ENCODE assay signal across 12 cellular contexts in genomic region chr10:11148131-11148530, GRCh38.
DNase-seq lines count a peak whose midpoint lies in the region; ATAC-seq and TF ChIP-seq lines count a peak whose summit lies in the region.
"Had no signal": no experiment of that assay in that cellular context is flagged by ENCODE, and none has a peak within 500 bp of the region (broad histone marks: within the 10 kb centered on the region; RNA-seq: fewer than 3 reads in every experiment).

No MANE protein-coding gene starts in this region.

- peak overlapping the region; percentile 91 to 100 (median 99) for H3K27ac Mint-ChIP-seq in CD4-positive, alpha-beta memory T cell
- H3K27ac Mint-ChIP-seq in IgD-negative memory B cell, result peak overlapping the region; percentile 87 to 93 (median 91)

- DNase-seq in CD4-positive, alpha-beta memory T cell, result no peak
- peak; percentile 52 for DNase-seq in cerebellar cortex (ENCODE audit: low spot score)
- peak in 1 of 2 donors; percentile 58 for DNase-seq in psoas muscle
- no peak for DNase-seq in hypothalamus (lab: John Stamatoyannopoulos, UW)
- DNase-seq: cortex of kidney; NCI-H1092 treated with DMSO at 0.1 percent for 48 hours; NCI-H226; PC-3; stimulated activated CD4-positive, alpha-beta T cell treated with anti-CD3 and anti-CD28 coated beads, Interleukin-2, amount 100 ng/mL, for 48 hours had no signal

- POLR2A ChIA-PET in CD4-positive, alpha-beta memory T cell (lab: Charles Lee; ENCODE audit: partially characterized antibody), result interaction anchor here (2.8 to 19.5 kb wide), 4 partner anchors 12 to 35 kb away, joined by 15 to 1422 read pairs (median 63); no protein-coding TSS in a partner anchor

- no peaks in the 10 kb centered on the region for H3K27me3 ChIP-seq in CD4-positive, alpha-beta memory T cell (ENCODE audit: insufficient read depth, low read length)
- no peaks in the 10 kb centered on the region for H3K27me3 ChIP-seq in psoas muscle (ENCODE audit: insufficient read depth in 3 of 3, low read length in 2 of 3)

- no peaks in the 10 kb centered on the region for H3K27me3 Mint-ChIP-seq in CD4-positive, alpha-beta memory T cell
- no peaks in the 10 kb centered on the region for H3K27me3 Mint-ChIP-seq in IgD-negative memory B cell

- H3K36me3 ChIP-seq in CD4-positive, alpha-beta memory T cell (ENCODE audit: insufficient read depth, low read length), result no peaks in the 10 kb centered on the region
- H3K36me3 ChIP-seq in psoas muscle (ENCODE audit: insufficient read depth in 1 of 2, low read depth in 1 of 2), result no peaks in the 10 kb centered on the region

- H3K9me3 ChIP-seq in CD4-positive, alpha-beta memory T cell (ENCODE audit: control insufficient read depth in 1 of 2, low read length in 2 of 2), result no peaks in the 10 kb centered on the region
- no peaks in the 10 kb centered on the region for H3K9me3 ChIP-seq in psoas muscle

- CTCF ChIA-PET in CD4-positive, alpha-beta memory T cell (lab: Charles Lee; ENCODE audit: partially characterized antibody), result interaction anchor here (0.6 to 16.9 kb wide), 7 partner anchors 11 to 95 kb away, joined by 3 to 308 read pairs (median 5); no protein-coding TSS in a partner anchor

- peaks cover 0 to 2% (median 0%) of the 10 kb centered on the region in 8 donors for H3K9me3 Mint-ChIP-seq in CD4-positive, alpha-beta memory T cell
- H3K9me3 Mint-ChIP-seq in IgD-negative memory B cell, result no peaks in the 10 kb centered on the region

- H3K4me1 Mint-ChIP-seq in CD4-positive, alpha-beta memory T cell, result peaks cover 87 to 100% (median 94%) of the 10 kb centered on the region in 4 donors
- peaks cover 63 to 83% (median 69%) of the 10 kb centered on the region in 3 donors for H3K4me1 Mint-ChIP-seq in IgD-negative memory B cell

- no peak for TF ChIP-seq CTCF in psoas muscle (IDR thresholded peaks at IDR 0.05)

- WGBS in psoas muscle, 3 donors, result 37 to 69% (median 40%) methylated on average over 6 of the region's 6 CpGs

- no peak overlapping the region for H3K4me3 ChIP-seq in CD4-positive, alpha-beta memory T cell (ENCODE audit: low read length in 2 of 2)
- H3K4me3 ChIP-seq in psoas muscle, result peak overlapping the region; percentile 8

- H3K4me1 ChIP-seq in CD4-positive, alpha-beta memory T cell (ENCODE audit: insufficient read depth, low read length), result peaks cover 100% of the 10 kb centered on the region
- peaks cover 73% of the 10 kb centered on the region for H3K4me1 ChIP-seq in psoas muscle

- ATAC-seq in psoas muscle (peak; percentile 84 to 96 (median 94)), GM21825 (IDR thresholded peaks at IDR 0.05; ENCODE audit: unreplicated experiment) (no peak), HG02678 (IDR thresholded peaks at IDR 0.05; ENCODE audit: unreplicated experiment) (no peak)
- ATAC-seq: PC-3 had no signal

- H3K4me3 Mint-ChIP-seq in CD4-positive, alpha-beta memory T cell, result peak overlapping the region in 7 of 8 donors; percentile 57 to 91 (median 84)
- peak overlapping the region in 3 of 4 donors; percentile 68 to 75 (median 71) for H3K4me3 Mint-ChIP-seq in IgD-negative memory B cell

- H3K27ac ChIP-seq in CD4-positive, alpha-beta memory T cell (ENCODE audit: low read depth, low read length), result peak overlapping the region; percentile 93
- peak overlapping the region; percentile 76 for H3K27ac ChIP-seq in psoas muscle

- no peaks in the 10 kb centered on the region for H3K36me3 Mint-ChIP-seq in CD4-positive, alpha-beta memory T cell
- no peaks in the 10 kb centered on the region for H3K36me3 Mint-ChIP-seq in IgD-negative memory B cell

- intact Hi-C loops in CD4-positive, alpha-beta memory T cell (cut with micrococcal nuclease), result no loop called here
- intact Hi-C loops in psoas muscle (cut with DNase I), result no loop called here

Comparison
In these comparisons a context has a peak if more than half of its experiments do, and no peak if none do; other contexts are left out.
1. ATAC-seq: peak in psoas muscle (4 of 4); none in GM21825 (single experiment) and HG02678 (single experiment).